Comparison of ENCODE assay signal across 18 cellular contexts in the genomic region with DNA sequence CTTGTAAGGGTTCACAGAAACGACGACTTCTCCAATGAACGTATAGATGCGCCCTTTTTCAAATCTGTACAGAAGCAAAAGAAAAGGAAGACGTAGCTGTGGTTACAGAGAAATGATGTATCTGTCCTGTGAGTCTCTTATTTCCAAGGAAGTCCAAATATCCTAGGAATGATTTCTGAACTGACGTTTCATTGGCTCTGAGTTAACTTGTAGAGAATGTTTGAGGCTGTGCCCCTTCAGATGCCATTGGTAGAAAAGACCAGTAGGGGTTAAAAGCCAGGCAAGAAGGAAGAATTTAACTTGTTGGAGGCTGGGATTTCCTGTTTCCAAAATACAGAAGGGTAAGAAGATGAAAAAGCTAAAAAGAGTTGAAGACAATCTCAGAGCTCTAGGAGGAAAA.
A peak's percentile ranks its signal among the peaks of the same experiment; 100 is the strongest.
DNase-seq lines count a peak whose midpoint lies in the region; ATAC-seq, FAIRE-seq and TF ChIP-seq lines count a peak whose summit lies in the region.
"Had no signal": no experiment of that assay in that cellular context is flagged by ENCODE, and none has a peak within 500 bp of the region (broad histone marks: within the 10 kb centered on the region; RNA-seq: fewer than 3 reads in every experiment).

No MANE protein-coding gene starts in this region.

- no peak for ATAC-seq in natural killer cell
- ATAC-seq in GM21576 (IDR thresholded peaks at IDR 0.05; ENCODE audit: unreplicated experiment), result no peak
- ATAC-seq: CD8-positive, alpha-beta T cell; HepG2 had no signal

- no peak overlapping the region for H4K5ac ChIP-seq in mesendoderm (ENCODE audit: low read length)

- H3K4me3 Mint-ChIP-seq in endodermal cell (no peak overlapping the region), natural killer cell (no peak overlapping the region)
- H3K4me3 Mint-ChIP-seq: CD14-positive monocyte; CD8-positive, alpha-beta T cell had no signal

- no peak overlapping the region for H3K23ac ChIP-seq in mesendoderm (ENCODE audit: low read length)

- H3K4me1 Mint-ChIP-seq in endodermal cell (peaks cover 4% of the 10 kb centered on the region), natural killer cell (no peaks in the 10 kb centered on the region)

- no peaks in the 10 kb centered on the region for H3K27me3 ChIP-seq in endodermal cell (ENCODE audit: control insufficient read depth, insufficient read depth, low read length, poor library complexity, severe bottlenecking)
- no peaks in the 10 kb centered on the region for H3K27me3 ChIP-seq in mesendoderm (ENCODE audit: insufficient read depth, low read length, poor library complexity)

- H3K9ac ChIP-seq in SK-N-MC (ENCODE audit: insufficient read length) (no peak overlapping the region), endodermal cell (ENCODE audit: extremely low read depth, low read length, poor library complexity, severe bottlenecking) (no peak overlapping the region), mesendoderm (ENCODE audit: low read length) (no peak overlapping the region), kidney (ENCODE audit: low read length in 2 of 2) (no peak overlapping the region)

- no peaks in the 10 kb centered on the region for H3K9me3 ChIP-seq in SK-N-MC (ENCODE audit: low read depth, low read length)
- no peaks in the 10 kb centered on the region for H3K9me3 ChIP-seq in endodermal cell (ENCODE audit: control insufficient read depth, low read length)
- H3K9me3 ChIP-seq in kidney (ENCODE audit: control insufficient read depth in 1 of 2, low read length in 2 of 2), result no peaks in the 10 kb centered on the region
- H3K9me3 ChIP-seq: Caco-2 had no signal

- DNase-seq in EH (ENCODE audit: low read depth) (peak; percentile 52), SK-N-MC (ENCODE audit: low read depth, low spot score) (no peak), endodermal cell (no peak), mesendoderm (peak; percentile 37), natural killer cell (no peak), kidney (no peak), NCI-H2171 (lab: John Stamatoyannopoulos, UW) (no peak)
- DNase-seq: Caco-2; CD8-positive, alpha-beta T cell; DND-41; GOT3; HCEC 1CT had no signal

- H3K27ac ChIP-seq in SK-N-MC, result 0 out of 2 replicates have a peak overlapping the region, but pooled peaks have one; percentile 38
- H3K27ac ChIP-seq in endodermal cell (ENCODE audit: low read depth, low read length), result no peak overlapping the region
- H3K27ac ChIP-seq in mesendoderm (ENCODE audit: low read depth, low read length), result no peak overlapping the region
- H3K27ac ChIP-seq in kidney (ENCODE audit: low read depth in 2 of 2, low read length in 2 of 2), result no peak overlapping the region
- H3K27ac ChIP-seq: 22Rv1 had no signal

- no peaks in the 10 kb centered on the region for H3K79me2 ChIP-seq in mesendoderm (ENCODE audit: control insufficient read depth, insufficient read depth, low read length)

- H2BK15ac ChIP-seq in mesendoderm (replicated peaks; ENCODE audit: low read depth), result no peak overlapping the region

- H2AK5ac ChIP-seq in mesendoderm (ENCODE audit: low read length), result no peak overlapping the region

- intact Hi-C loops in natural killer cell (cut with micrococcal nuclease), result no loop called here
- intact Hi-C loops in kidney (cut with DNase I), result loop anchor here (10.0 kb wide), 2 partner anchors 94 to 124 kb away; a partner anchor contains a TSS

- no peak overlapping the region for H2BK5ac ChIP-seq in mesendoderm (ENCODE audit: low read length)

- H3K4me1 ChIP-seq in endodermal cell (ENCODE audit: control insufficient read depth, insufficient read depth, low read length) (no peaks in the 10 kb centered on the region), mesendoderm (ENCODE audit: control insufficient read depth, low read depth, low read length) (no peaks in the 10 kb centered on the region), kidney (ENCODE audit: control insufficient read depth in 1 of 2, insufficient read depth in 1 of 2, low read depth in 1 of 2, low read length in 2 of 2) (no peaks in the 10 kb centered on the region)

- no peaks in the 10 kb centered on the region for H3K27me3 Mint-ChIP-seq in endodermal cell (ENCODE audit: insufficient read depth)
- H3K27me3 Mint-ChIP-seq in natural killer cell (ENCODE audit: low read depth in 2 of 2), result peaks cover 0 to 10% of the 10 kb centered on the region in 2 donors

- H3K4me3 ChIP-seq in SK-N-MC (no peak overlapping the region), endodermal cell (ENCODE audit: low read length) (no peak overlapping the region), mesendoderm (ENCODE audit: low read length) (no peak overlapping the region), kidney (ENCODE audit: low read length in 2 of 2) (no peak overlapping the region)

- H3K27ac Mint-ChIP-seq in endodermal cell (no peak overlapping the region), natural killer cell (no peak overlapping the region)
- H3K27ac Mint-ChIP-seq: CD14-positive monocyte; CD8-positive, alpha-beta T cell had no signal

- H3K9me3 Mint-ChIP-seq in endodermal cell (no peaks in the 10 kb centered on the region), natural killer cell (no peaks in the 10 kb centered on the region)
- H3K9me3 Mint-ChIP-seq: CD14-positive monocyte; CD8-positive, alpha-beta T cell had no signal

- H3K4me2 ChIP-seq in mesendoderm (ENCODE audit: low read length), result no peak overlapping the region

- WGBS in endodermal cell (ENCODE audit: insufficient coverage in 1 of 2, insufficient read length in 1 of 2), 2 experiments, result 91 to 96% methylated on average over 6 of the region's 6 CpGs
- no CpG with 5 or more reads among the region's 6 CpGs for whole genome bisulfite sequencing in mesendoderm (ENCODE audit: extremely low coverage, insufficient coverage, low lambda C conversion rate)

- H3K36me3 Mint-ChIP-seq in endodermal cell (ENCODE audit: low read depth) (peaks cover 4% of the 10 kb centered on the region), natural killer cell (no peaks in the 10 kb centered on the region)
- H3K36me3 Mint-ChIP-seq: CD14-positive monocyte; CD8-positive, alpha-beta T cell had no signal

- no peak for FAIRE-seq in kidney (lab: Jason Lieb, UNC)
- FAIRE-seq: GM18507, HepG2, HTR-8/SVneo had no signal

- H4K8ac ChIP-seq in mesendoderm (ENCODE audit: low read depth, low read length), result no peak overlapping the region

- no peak overlapping the region for H2BK120ac ChIP-seq in mesendoderm (ENCODE audit: low read depth, low read length)

- H3K79me1 ChIP-seq in mesendoderm (ENCODE audit: low read length), result no peaks in the 10 kb centered on the region

- TF ChIP-seq CTCF in endodermal cell (conservative IDR thresholded peaks at IDR 0.05) (peak; percentile 41), natural killer cell (IDR thresholded peaks at IDR 0.05) (no peak), kidney (IDR thresholded peaks at IDR 0.05; ENCODE audit: borderline replicate concordance, extremely low read depth, insufficient read depth) (no peak)

- H3K18ac ChIP-seq in mesendoderm (ENCODE audit: low read length), result no peak overlapping the region

- no peak overlapping the region for H3K56ac ChIP-seq in mesendoderm (ENCODE audit: low read length)

- H3K36me3 ChIP-seq in SK-N-MC (ENCODE audit: insufficient read depth, low read length) (no peaks in the 10 kb centered on the region), endodermal cell (ENCODE audit: control insufficient read depth, insufficient read depth, low read length) (no peaks in the 10 kb centered on the region), mesendoderm (ENCODE audit: control insufficient read depth, insufficient read depth, low read length) (no peaks in the 10 kb centered on the region), kidney (ENCODE audit: control insufficient read depth in 1 of 2, insufficient read depth in 2 of 2, low read length in 2 of 2) (no peaks in the 10 kb centered on the region)

- no peak overlapping the region for H3K4ac ChIP-seq in mesendoderm (ENCODE audit: low read depth, low read length)

Comparison
In these comparisons a context has a peak if more than half of its experiments do, and no peak if none do; other contexts are left out.
1. DNase-seq: peak in EH (single experiment) and mesendoderm (single experiment); none in SK-N-MC (single experiment), endodermal cell (single experiment), natural killer cell (single experiment), kidney (single experiment) and NCI-H2171 (single experiment).